Comparison of ENCODE assay signal across 8 cellular contexts in genomic region chr1:151327223-151327902, GRCh38. TPM values are rescaled to one million over a fixed set of nuclear protein-coding genes. Genes with fewer than 3 reads are reported as not detected.
DNase-seq lines count a peak whose midpoint lies in the region; ATAC-seq and TF ChIP-seq lines count a peak whose summit lies in the region.

Gene PI4KB, minus strand, starts transcription at chr1:151327416. Its CDS starts 10,935 bp downstream, at chr1:151316481.

- WGBS in adrenal gland, 4 donors: 0 to 2% (median 0%) methylated on average over 25 to 40 of the region's 40 CpGs

- TF ChIP-seq POLR2A in adrenal gland (IDR thresholded peaks at IDR 0.05): peak; percentile 45 to 85

- peaks cover 8% of the 10 kb centered on the region for H3K79me2 ChIP-seq in parathyroid adenoma

- H3K27ac ChIP-seq in adrenal gland: peak within 1 kb of the TSS; percentile 82 to 98 (median 92)
- peak within 1 kb of the TSS; percentile 94 for H3K27ac ChIP-seq in parathyroid adenoma
- H3K27ac ChIP-seq in tibial artery: peak within 1 kb of the TSS; percentile 90 to 96

- H3K36me3 ChIP-seq in adrenal gland (replicated peaks in 1 of 2) (peaks cover 0 to 20% of the 10 kb centered on the region in 2 donors), parathyroid adenoma (ENCODE audit: control insufficient read depth, insufficient read depth, low read length) (peaks cover 2% of the 10 kb centered on the region), tibial artery (peaks cover 6 to 34% (median 10%) of the 10 kb centered on the region in 3 donors)

- peak within 1 kb of the TSS; percentile 98 for H3K4me2 ChIP-seq in parathyroid adenoma (ENCODE audit: low read length)

- no peak within 1 kb of the TSS for H3K9ac ChIP-seq in parathyroid adenoma

- no peak for TF ChIP-seq CTCF in GM10248 (IDR thresholded peaks at IDR 0.05; ENCODE audit: control extremely low read depth, extremely low read depth, low read depth, missing control alignments)
- TF ChIP-seq CTCF in adrenal gland (IDR thresholded peaks at IDR 0.05): peak in 1 of 6 experiments; percentile 11
- TF ChIP-seq CTCF in parathyroid adenoma (IDR thresholded peaks at IDR 0.05): no peak
- no peak for TF ChIP-seq CTCF in tibial artery (IDR thresholded peaks at IDR 0.05)

- peak; percentile 95 for DNase-seq in GM10248 (ENCODE audit: extremely low spot score)
- peak; percentile 99 for DNase-seq in NCI-H1694 (lab: John Stamatoyannopoulos, UW)
- peak; percentile 90 to 97 (median 96) for DNase-seq in adrenal gland
- peak; percentile 93 for DNase-seq in cardiac septum (ENCODE audit: low spot score)
- DNase-seq in tibial artery: peak; percentile 94 to 96

- H2AFZ ChIP-seq in parathyroid adenoma: peak within 1 kb of the TSS; percentile 92

- intact Hi-C loops in T-helper 1 cell treated with Interleukin-12 subunit alpha and Interleukin-12 subunit beta and Interleukin-4 antibody, amounts not matched to agents 30 ng/mL and 1 ng/mL, for 36 hours (cut with micrococcal nuclease): loop anchor here (1.0 kb wide), 11 partner anchors 14 to 436 kb away; partner anchors contain the start of genes GABPB2, MRPL9, PSMB4 and RFX5
- intact Hi-C loops in adrenal gland (cut with DNase I) (no loop called here), cardiac septum (cut with DNase I) (loop anchor here (1.0 to 10.0 kb wide), 5 partner anchors 17 to 287 kb away; partner anchors contain the start of genes LYSMD1, PIP5K1A, SCNM1 and SNX27), tibial artery (cut with DNase I; ENCODE audit: low total_unique reads) (no loop called here)

- ATAC-seq in HG02798 (IDR thresholded peaks at IDR 0.05; ENCODE audit: poor library complexity, unreplicated experiment): peak; percentile 81

- H3K4me3 ChIP-seq in adrenal gland (peak within 1 kb of the TSS; percentile 5 to 82 (median 48)), parathyroid adenoma (ENCODE audit: low read depth, low read length) (peak within 1 kb of the TSS; percentile 84), tibial artery (peak within 1 kb of the TSS; percentile 78 to 95)

- no peaks in the 10 kb centered on the region for H3K27me3 ChIP-seq in adrenal gland
- H3K27me3 ChIP-seq in parathyroid adenoma (ENCODE audit: control insufficient read depth, insufficient read depth, low read length): no peaks in the 10 kb centered on the region
- no peaks in the 10 kb centered on the region for H3K27me3 ChIP-seq in tibial artery

- CTCF ChIA-PET in GM10248 (lab: Yijun Ruan, JAX): interaction anchor here (0.7 to 13.4 kb wide), 11 partner anchors 12 to 256 kb away, joined by 3 to 173 read pairs (median 4); partner anchors contain the start of gene GABPB2

- POLR2A ChIA-PET in GM10248 (lab: Yijun Ruan, JAX): interaction anchor here (0.7 to 2.0 kb wide), 8 partner anchors 10 to 1478 kb away, joined by 3 to 24 read pairs (median 5); partner anchors contain the start of gene ZNF687

- H3K4me1 ChIP-seq in adrenal gland (replicated peaks in 1 of 2): peaks cover 26 to 31% of the 10 kb centered on the region in 2 donors
- no peaks in the 10 kb centered on the region for H3K4me1 ChIP-seq in parathyroid adenoma
- H3K4me1 ChIP-seq in tibial artery: peaks cover 0 to 32% (median 26%) of the 10 kb centered on the region in 4 donors

- H3K9me3 ChIP-seq in adrenal gland (replicated peaks in 1 of 3): no peaks in the 10 kb centered on the region
- no peaks in the 10 kb centered on the region for H3K9me3 ChIP-seq in parathyroid adenoma (ENCODE audit: control insufficient read depth, low read length)
- no peaks in the 10 kb centered on the region for H3K9me3 ChIP-seq in tibial artery

RNA-seq across cellular contexts. Expression of gene PI4KB, which starts in this region (rescaled TPM):
- total RNA-seq in T-helper 1 cell treated with Interleukin-12 subunit alpha and Interleukin-12 subunit beta and Interleukin-4 antibody, amounts not matched to agents 30 ng/mL and 1 ng/mL, for 36 hours: 81.2 and 85.5 TPM in 2 replicates
- total RNA-seq in adrenal gland (10 to 100 TPM; 57.7 to 83.5 (median 67.0) TPM), cardiac septum (47.7 TPM)
- 10 to 100 TPM; 30.8 to 56.6 (median 37.6) TPM for polyA plus RNA-seq in adrenal gland

Comparison
In these comparisons a context has a peak if more than half of its experiments do, and no peak if none do; other contexts are left out.
1. Peak in every context shown above with its lines: DNase-seq, ATAC-seq, H3K4me3 ChIP-seq and H3K27ac ChIP-seq.
2. intact Hi-C loops: an anchor here in T-helper 1 cell treated with Interleukin-12 subunit alpha and Interleukin-12 subunit beta and Interleukin-4 antibody, amounts not matched to agents 30 ng/mL and 1 ng/mL, for 36 hours (1.0 kb wide) and cardiac septum (1.0 to 10.0 kb wide); none called in adrenal gland and tibial artery.